ENCODE assay signal across 2 cellular contexts in genomic region chr22:20588843-20589581, GRCh38.
A peak's percentile ranks its signal among the peaks of the same experiment; 100 is the strongest.
TF ChIP-seq lines count a peak whose summit lies in the region.

No MANE protein-coding gene starts in this region.

TF ChIP-seq in IMR-90, 13 proteins besides CTCF, POLR2A, EP300 and RAD21:
- TF ChIP-seq RFX5 (IDR thresholded peaks at IDR 0.05; ENCODE audit: low read depth, low read length) = no peak
- no peak for TF ChIP-seq NFE2L2 (IDR thresholded peaks at IDR 0.05; ENCODE audit: low read depth, low read length)
- TF ChIP-seq FOS (IDR thresholded peaks at IDR 0.05; ENCODE audit: low read depth, low read length) = no peak

TF ChIP-seq in endothelial cell of umbilical vein, 7 proteins besides CTCF, POLR2A, EP300 and RAD21:
- TF ChIP-seq FOS (IDR thresholded peaks at IDR 0.05; ENCODE audit: borderline replicate concordance, insufficient read depth, low read length) (no peak), POLR2AphosphoS5 (IDR thresholded peaks at IDR 0.05; ENCODE audit: insufficient read depth, low read depth, low read length) (peak; percentile 43)
